Comparison of ENCODE assay signal across 8 cellular contexts in genomic region chr1:6554031-6554906, GRCh38. TPM values are rescaled to one million over a fixed set of nuclear protein-coding genes. Genes with fewer than 3 reads are reported as not detected.
DNase-seq lines count a peak whose midpoint lies in the region; ATAC-seq and TF ChIP-seq lines count a peak whose summit lies in the region.

Gene NOL9 (minus strand): TSS chr1:6554513. CDS start chr1:6554502, 11 bp downstream.

- H3K27ac ChIP-seq in ovary (peak within 1 kb of the TSS in 1 of 2 donors; percentile 15), thyroid gland (peak within 1 kb of the TSS; percentile 29 to 76 (median 69))

- peak within 1 kb of the TSS; percentile 99 for H3K4me3 ChIP-seq in ovary
- H3K4me3 ChIP-seq in thyroid gland (replicated peaks in 1 of 3), result peak within 1 kb of the TSS; percentile 97 to 99 (median 98)

- TF ChIP-seq CTCF in ovary (IDR thresholded peaks at IDR 0.05) (peak; percentile 94 to 97 (median 95)), thyroid gland (IDR thresholded peaks at IDR 0.05) (peak; percentile 91 to 98 (median 96))

- H3K4me3 Mint-ChIP-seq in activated naive CD8-positive, alpha-beta T cell, result peak within 1 kb of the TSS; percentile 85

- peak; percentile 69 for TF ChIP-seq POLR2A in GM10847 (IDR thresholded peaks at IDR 0.05; ENCODE audit: extremely low read depth, insufficient read length)
- TF ChIP-seq POLR2A in ovary (IDR thresholded peaks at IDR 0.05), result peak; percentile 36
- TF ChIP-seq POLR2A in thyroid gland (IDR thresholded peaks at IDR 0.05), result peak in 1 of 2 donors; percentile 64

- DNase-seq in NCI-H1048 (lab: John Stamatoyannopoulos, UW) (peak; percentile 89), SKM-1 (lab: John Stamatoyannopoulos, UW; ENCODE audit: unreplicated experiment) (peak; percentile 72), head of caudate nucleus (peak; percentile 82 to 98 (median 96)), ovary (peak; percentile 92 to 97 (median 96)), thyroid gland (peak; percentile 93)

- H3K36me3 ChIP-seq in ovary, result no peaks in the 10 kb centered on the region
- peaks cover 5% of the 10 kb centered on the region in 2 donors for H3K36me3 ChIP-seq in thyroid gland

- intact Hi-C loops in head of caudate nucleus (cut with DNase I) (loop anchor here (10.0 kb wide), 1 partner anchor 51 kb away; the partner anchor contains the start of gene KLHL21), ovary (cut with DNase I) (loop anchor here in 2 of 4 donors (1.0 to 10.0 kb wide), 3 partner anchors 25 to 81 kb away; partner anchors contain the start of genes PLEKHG5 (in 1 of the 2) and ZBTB48 (in 1 of the 2)), thyroid gland (cut with DNase I) (loop anchor here (2.0 kb wide), 1 partner anchor 93 kb away; no protein-coding TSS in a partner anchor)

- peaks cover 17% of the 10 kb centered on the region for H3K4me1 Mint-ChIP-seq in activated naive CD8-positive, alpha-beta T cell (ENCODE audit: low read depth)

- H3K27me3 Mint-ChIP-seq in activated naive CD8-positive, alpha-beta T cell, result no peaks in the 10 kb centered on the region

- peak within 1 kb of the TSS; percentile 78 for H3K27ac Mint-ChIP-seq in activated naive CD8-positive, alpha-beta T cell

- WGBS in ovary, 3 donors, result 1 to 3% (median 1%) methylated on average over 58 to 87 of the region's 87 CpGs
- 6 to 7% methylated on average over 33 to 34 of the region's 87 CpGs for WGBS in thyroid gland, 2 donors

- peak; percentile 82 for ATAC-seq in HG02588 (IDR thresholded peaks at IDR 0.05; ENCODE audit: unreplicated experiment)

- H3K9me3 ChIP-seq in ovary, result no peaks in the 10 kb centered on the region
- H3K9me3 ChIP-seq in thyroid gland, result no peaks in the 10 kb centered on the region

- peaks cover 10% of the 10 kb centered on the region for H3K4me1 ChIP-seq in ovary (ENCODE audit: insufficient read depth)
- peaks cover 14 to 16% of the 10 kb centered on the region in 2 donors for H3K4me1 ChIP-seq in thyroid gland

- no peaks in the 10 kb centered on the region for H3K9me3 Mint-ChIP-seq in activated naive CD8-positive, alpha-beta T cell (ENCODE audit: low read depth)

- H3K27me3 ChIP-seq in ovary, result no peaks in the 10 kb centered on the region
- H3K27me3 ChIP-seq in thyroid gland, result no peaks in the 10 kb centered on the region

- TF ChIP-seq EP300 in ovary (IDR thresholded peaks at IDR 0.05), result no peak

- no peaks in the 10 kb centered on the region for H3K36me3 Mint-ChIP-seq in activated naive CD8-positive, alpha-beta T cell

RNA-seq across cellular contexts. Expression of gene NOL9, which starts in this region (rescaled TPM):
- 10 to 100 TPM; 12.6 to 38.9 (median 30.0) TPM for total RNA-seq in ovary
- 10 to 100 TPM in 1 of 2 donors, 1 to 10 TPM in 1; 7.2 to 15.5 TPM for polyA plus RNA-seq in ovary
- total RNA-seq in thyroid gland, result 10 to 100 TPM; 20.1 to 41.6 (median 23.6) TPM
